Comparison of ENCODE assay signal across 33 cellular contexts in the genomic region with DNA sequence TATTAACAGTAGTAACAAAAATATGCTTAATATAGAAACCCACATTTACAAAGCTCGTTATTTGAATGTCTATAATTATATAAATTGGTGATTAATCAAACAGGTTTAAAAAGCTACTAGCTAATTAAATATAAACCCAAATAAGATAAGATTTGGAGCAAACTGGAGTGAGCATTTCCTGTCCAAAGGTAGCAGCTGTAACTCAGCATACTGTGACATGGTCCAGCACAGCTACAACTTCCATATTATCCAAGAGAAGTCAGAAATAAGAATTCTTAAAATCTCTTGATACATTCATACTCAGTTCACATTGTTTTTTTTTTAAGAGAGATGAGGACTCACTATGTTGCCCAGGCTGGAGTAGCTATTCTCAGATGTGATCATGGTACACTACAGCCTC.
"Had no signal": no experiment of that assay in that cellular context is flagged by ENCODE, and none has a peak within 500 bp of the region (broad histone marks: within the 10 kb centered on the region; RNA-seq: fewer than 3 reads in every experiment).

No MANE protein-coding gene starts in this region.

- H3K27ac ChIP-seq: PC-9, RWPE1, SJCRH30, SK-N-MC had no signal

- H2AFZ ChIP-seq: PC-9 had no signal

- DNase-seq: Kasumi-1, KG1, MG63, NCI-H1048, NCI-H1092 treated with DMSO at 0.1 percent for 48 hours, NCI-H1105 treated with DMSO at 0.1 percent for 48 hours, NCI-H1417, NCI-H1436, NCI-H146, NCI-H1694, NCI-H187, NCI-H1930, NCI-H2029 treated with DMSO at 0.1 percent for 48 hours, NCI-H2081 treated with DMSO at 0.1 percent for 48 hours, NCI-H2107, NCI-H2171, NCI-H226, NCI-H446 treated with DMSO at 0.1 percent for 48 hours, NCI-H510A, NCI-H524, NCI-H526, NCI-H69, NCI-H748 treated with DMSO at 0.1 percent for 48 hours, NCI-H82, PC-9, SHP77, SIG-M5, SJCRH30 had no signal

- H3K4me3 ChIP-seq: MG63, PC-9, SJCRH30, SK-N-MC had no signal

- H3K9me3 ChIP-seq: MG63, SJCRH30 had no signal

- H3K4me1 ChIP-seq: SJCRH30 had no signal

- H3K4me2 ChIP-seq: PC-9 had no signal

- H3K27me3 ChIP-seq: MG63, SJCRH30 had no signal

- ATAC-seq: Panc1, Right ventricle myocardium inferior, SK-N-SH treated with all-trans-retinoic acid at 6 μM for 48 hours had no signal
